Comparison of ENCODE assay signal across 12 cellular contexts in the genomic region with DNA sequence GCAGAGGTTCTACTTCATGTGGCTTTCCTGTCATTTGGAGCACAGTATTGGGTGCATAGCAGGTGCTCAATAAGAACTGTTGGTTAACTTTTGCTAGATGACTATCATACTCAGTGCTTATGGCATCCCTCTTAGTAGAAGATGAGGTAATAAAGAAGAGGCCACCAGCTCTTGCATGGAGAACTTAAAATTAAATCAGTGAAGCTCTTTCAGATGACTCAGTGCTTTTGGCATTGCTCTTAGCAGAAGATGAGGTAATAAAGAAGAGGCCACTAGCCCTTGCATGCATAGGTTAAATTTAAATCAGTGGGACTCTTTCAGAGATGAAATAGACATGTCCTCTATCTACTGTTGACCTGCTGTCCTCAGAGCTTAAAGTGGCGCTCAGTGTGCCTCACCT.
DNase-seq lines count a peak whose midpoint lies in the region; ATAC-seq and TF ChIP-seq lines count a peak whose summit lies in the region.
"Had no signal": no experiment of that assay in that cellular context is flagged by ENCODE, and none has a peak within 500 bp of the region (broad histone marks: within the 10 kb centered on the region; RNA-seq: fewer than 3 reads in every experiment).

No MANE protein-coding gene starts in this region.

- no peak overlapping the region for H3K4me3 ChIP-seq in epithelial cell of esophagus (ENCODE audit: low read length)

- TF ChIP-seq CTCF in epithelial cell of esophagus (IDR thresholded peaks at IDR 0.05; ENCODE audit: insufficient read depth, low read depth, low read length, missing control alignments): no peak

- peak; percentile 71 for DNase-seq in GM04503 (ENCODE audit: low read depth)
- peak; percentile 5 for DNase-seq in NOMO-1 treated with DMSO at 0.1 percent for 48 hours (lab: John Stamatoyannopoulos, UW; ENCODE audit: unreplicated experiment)
- DNase-seq in epithelial cell of esophagus (ENCODE audit: low read depth): peak; percentile 75
- peak; percentile 78 for DNase-seq in non-pigmented ciliary epithelial cell (ENCODE audit: low read depth)
- no peak for DNase-seq in COR-L47 (lab: John Stamatoyannopoulos, UW)
- no peak for DNase-seq in effector CD8-positive, alpha-beta T cell (lab: John Stamatoyannopoulos, UW)
- DNase-seq: activated CD8-positive, alpha-beta T cell treated with anti-CD3 and anti-CD28 coated beads, Interleukin-2, amount 10 ng/mL, durations not matched to agents 7 days and 5 days; H9; NCI-H2029; substantia nigra had no signal

- ATAC-seq in HG03571 (IDR thresholded peaks at IDR 0.05; ENCODE audit: unreplicated experiment) (no peak), HG02623 (IDR thresholded peaks at IDR 0.05; ENCODE audit: unreplicated experiment) (no peak)
- ATAC-seq: activated CD8-positive, alpha-beta T cell treated with anti-CD3 and anti-CD28 coated beads, Interleukin-2, amount 10 ng/mL, durations not matched to agents 7 days and 5 days had no signal

Comparison
In these comparisons a context has a peak if more than half of its experiments do, and no peak if none do; other contexts are left out.
1. DNase-seq: peak in GM04503 (single experiment), NOMO-1 treated with DMSO at 0.1 percent for 48 hours (single experiment), epithelial cell of esophagus (single experiment) and non-pigmented ciliary epithelial cell (single experiment); none in COR-L47 (single experiment) and effector CD8-positive, alpha-beta T cell (single experiment).